Comparison of ENCODE assay signal across 13 cellular contexts in the genomic region with DNA sequence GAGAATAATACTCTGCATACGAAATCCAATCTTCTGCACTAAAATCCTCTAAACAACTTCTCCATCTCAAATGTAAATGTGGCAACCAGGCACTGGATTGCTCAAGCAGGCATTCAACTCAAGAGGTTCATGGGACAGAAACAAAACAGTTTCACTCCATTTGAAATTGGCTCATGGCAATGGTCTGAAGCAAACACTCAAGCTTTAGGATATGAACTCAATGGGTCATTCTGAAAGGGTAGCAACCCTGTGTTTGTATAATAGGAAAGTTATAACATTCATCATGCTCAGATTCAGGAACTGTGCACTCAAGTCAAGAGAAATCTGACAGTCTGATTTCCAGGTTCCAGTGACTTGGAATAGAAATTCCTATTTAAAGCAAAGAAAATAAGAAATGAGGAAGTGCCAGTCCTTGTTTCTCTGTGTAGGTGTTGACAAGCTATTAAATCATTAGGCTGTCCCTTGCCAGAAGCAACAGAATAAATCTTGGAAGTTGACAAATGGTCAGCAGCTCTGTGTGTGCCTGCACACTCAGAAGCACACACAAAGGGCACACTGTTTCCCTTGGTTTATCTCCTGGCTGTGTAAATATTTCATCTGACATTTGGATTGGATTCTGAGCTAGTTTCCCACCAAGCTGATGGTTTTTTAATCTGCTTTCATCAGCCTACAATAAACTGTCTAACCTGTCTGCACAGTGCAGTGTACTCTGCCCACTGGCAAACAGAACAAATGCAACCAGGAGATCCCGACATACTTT.
A peak's percentile ranks its signal among the peaks of the same experiment; 100 is the strongest.
DNase-seq lines count a peak whose midpoint lies in the region; ATAC-seq and TF ChIP-seq lines count a peak whose summit lies in the region.
"Had no signal": no experiment of that assay in that cellular context is flagged by ENCODE, and none has a peak within 500 bp of the region (broad histone marks: within the 10 kb centered on the region; RNA-seq: fewer than 3 reads in every experiment).

No MANE protein-coding gene starts in this region.

- H3K4me3 ChIP-seq in adipocyte (ENCODE audit: low read length): peak overlapping the region; percentile 17
- no peak overlapping the region for H3K4me3 ChIP-seq in right cardiac atrium (ENCODE audit: low read length)
- no peak overlapping the region for H3K4me3 ChIP-seq in upper lobe of right lung
- H3K4me3 ChIP-seq: neural progenitor cell, SK-N-MC had no signal

- no peak overlapping the region for H3K27ac Mint-ChIP-seq in MCF 10A (ENCODE audit: low read depth, unreplicated experiment)
- H3K27ac Mint-ChIP-seq: activated naive CD4-positive, alpha-beta T cell treated with anti-CD3 and anti-CD28 coated beads, Interleukin-2, amount 50 U/mL, for 24 hours; neural progenitor cell had no signal

- in situ Hi-C loops in T47D (cut with HindIII; ENCODE audit: low pct_unique_long_range_greater_than_20kb, low sequenced_read_pairs): no loop called here

- DNase-seq in T47D (ENCODE audit: low read depth in 1 of 2, low spot score in 1 of 2): peak; percentile 1 to 92
- DNase-seq in MCF 10A (ENCODE audit: unreplicated experiment): no peak
- peak; percentile 3 for DNase-seq in adipocyte (ENCODE audit: low read depth)
- no peak for DNase-seq in right cardiac atrium
- DNase-seq in upper lobe of right lung: no peak
- no peak for DNase-seq in NCI-H2227 (lab: John Stamatoyannopoulos, UW; ENCODE audit: unreplicated experiment)
- DNase-seq in NCI-H446 (lab: John Stamatoyannopoulos, UW): no peak
- DNase-seq: foreskin keratinocyte, NCI-H1105 had no signal

- POLR2A ChIA-PET in MCF 10A (lab: Yijun Ruan, JAX): no interaction called here

- H3K27me3 Mint-ChIP-seq in MCF 10A (ENCODE audit: insufficient read depth, unreplicated experiment): peaks cover 50% of the 10 kb centered on the region
- H3K27me3 Mint-ChIP-seq: activated naive CD4-positive, alpha-beta T cell treated with anti-CD3 and anti-CD28 coated beads, Interleukin-2, amount 50 U/mL, for 24 hours had no signal

- H3K9ac ChIP-seq in adipocyte (ENCODE audit: low read length): no peak overlapping the region
- H3K9ac ChIP-seq: neural progenitor cell had no signal

- CTCF ChIA-PET in MCF 10A (lab: Yijun Ruan, JAX): interaction anchor here (0.7 to 1.3 kb wide), 2 partner anchors 32 to 105 kb away, joined by 3 to 8 read pairs; no protein-coding TSS in a partner anchor

- H3K9me3 ChIP-seq in adipocyte (ENCODE audit: control insufficient read depth, low read length) (peaks cover 5% of the 10 kb centered on the region), right cardiac atrium (ENCODE audit: control insufficient read depth, low read length) (no peaks in the 10 kb centered on the region), upper lobe of right lung (no peaks in the 10 kb centered on the region)

- TF ChIP-seq CTCF in MCF 10A (IDR thresholded peaks at IDR 0.05; ENCODE audit: unreplicated experiment): no peak
- no peak for TF ChIP-seq CTCF in upper lobe of right lung (IDR thresholded peaks at IDR 0.05)

- WGBS in right cardiac atrium: 47% methylated on average over 2 of the region's 2 CpGs

- no peaks in the 10 kb centered on the region for H3K36me3 Mint-ChIP-seq in MCF 10A (ENCODE audit: insufficient read depth, unreplicated experiment)
- H3K36me3 Mint-ChIP-seq: activated naive CD4-positive, alpha-beta T cell treated with anti-CD3 and anti-CD28 coated beads, Interleukin-2, amount 50 U/mL, for 24 hours; neural progenitor cell had no signal

- intact Hi-C loops in MCF 10A (cut with micrococcal nuclease) (no loop called here), right cardiac atrium (cut with DNase I) (no loop called here), upper lobe of right lung (cut with DNase I) (no loop called here)

- peaks cover 17% of the 10 kb centered on the region for H3K27me3 ChIP-seq in adipocyte (replicated peaks; ENCODE audit: control insufficient read depth, insufficient read depth, low read length)
- no peaks in the 10 kb centered on the region for H3K27me3 ChIP-seq in right cardiac atrium (ENCODE audit: control insufficient read depth, insufficient read depth)
- no peaks in the 10 kb centered on the region for H3K27me3 ChIP-seq in upper lobe of right lung
- H3K27me3 ChIP-seq: foreskin keratinocyte, neural progenitor cell had no signal

- peak; percentile 90 to 95 for ATAC-seq in right cardiac atrium
- ATAC-seq in upper lobe of right lung: peak; percentile 73
- no peak for ATAC-seq in GM19397 (IDR thresholded peaks at IDR 0.05; ENCODE audit: unreplicated experiment)
- ATAC-seq: foreskin keratinocyte had no signal

- no peak overlapping the region for H3K27ac ChIP-seq in right cardiac atrium (ENCODE audit: low read length)
- H3K27ac ChIP-seq in upper lobe of right lung: no peak overlapping the region
- H3K27ac ChIP-seq: foreskin keratinocyte, neural progenitor cell, SK-N-MC had no signal

- H3K4me1 Mint-ChIP-seq in MCF 10A (ENCODE audit: insufficient read depth, unreplicated experiment): no peaks in the 10 kb centered on the region
- H3K4me1 Mint-ChIP-seq: activated naive CD4-positive, alpha-beta T cell treated with anti-CD3 and anti-CD28 coated beads, Interleukin-2, amount 50 U/mL, for 24 hours; neural progenitor cell had no signal

- no peak overlapping the region for H3K4me3 Mint-ChIP-seq in MCF 10A (ENCODE audit: unreplicated experiment)
- H3K4me3 Mint-ChIP-seq: activated naive CD4-positive, alpha-beta T cell treated with anti-CD3 and anti-CD28 coated beads, Interleukin-2, amount 50 U/mL, for 24 hours; neural progenitor cell had no signal

- peaks cover 18% of the 10 kb centered on the region for H3K4me1 ChIP-seq in adipocyte (ENCODE audit: control insufficient read depth, insufficient read depth, low read length)
- peaks cover 4% of the 10 kb centered on the region for H3K4me1 ChIP-seq in right cardiac atrium (ENCODE audit: control insufficient read depth, insufficient read depth, low read length)
- H3K4me1 ChIP-seq in upper lobe of right lung: peaks cover 3% of the 10 kb centered on the region
- H3K4me1 ChIP-seq: foreskin keratinocyte, neural progenitor cell had no signal

- H3K36me3 ChIP-seq in adipocyte (ENCODE audit: control insufficient read depth, insufficient read depth, low read length, severe bottlenecking) (no peaks in the 10 kb centered on the region), upper lobe of right lung (no peaks in the 10 kb centered on the region)
- H3K36me3 ChIP-seq: neural progenitor cell had no signal

- no peaks in the 10 kb centered on the region for H3K9me3 Mint-ChIP-seq in MCF 10A (ENCODE audit: unreplicated experiment)
- H3K9me3 Mint-ChIP-seq: activated naive CD4-positive, alpha-beta T cell treated with anti-CD3 and anti-CD28 coated beads, Interleukin-2, amount 50 U/mL, for 24 hours; neural progenitor cell had no signal

- BruUV-seq in MCF 10A (replicated peaks; lab: Mats Ljungman, UMichigan): no TSS peak

Comparison
In these comparisons a context has a peak if more than half of its experiments do, and no peak if none do; other contexts are left out.
1. DNase-seq: peak in T47D (2 of 2) and adipocyte (single experiment); none in MCF 10A (single experiment), right cardiac atrium (0 of 3), upper lobe of right lung (single experiment), NCI-H2227 (single experiment) and NCI-H446 (0 of 2).